ENCODE assay signal across 27 cellular contexts in the genomic region with DNA sequence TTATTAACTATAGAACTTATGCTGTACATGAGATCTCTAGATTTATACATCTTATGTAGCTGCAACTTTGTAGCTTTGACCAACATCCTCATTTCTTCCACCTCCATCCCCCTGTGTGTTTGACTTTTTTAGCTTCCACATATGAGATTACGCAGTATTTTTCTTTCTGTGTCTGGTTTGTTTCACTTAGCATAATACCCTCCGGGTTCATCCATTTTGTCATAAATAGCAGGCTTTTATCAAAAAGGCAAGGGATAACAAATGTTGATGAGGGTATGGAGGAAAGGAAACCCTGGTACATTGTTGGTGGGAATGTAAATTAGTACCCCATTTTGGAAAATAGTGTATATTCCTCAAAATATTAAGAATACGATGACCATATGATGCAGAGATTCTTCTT.
"Had no signal": no experiment of that assay in that cellular context is flagged by ENCODE, and none has a peak within 500 bp of the region (broad histone marks: within the 10 kb centered on the region; RNA-seq: fewer than 3 reads in every experiment).

No MANE protein-coding gene starts in this region.

- H3K36me3 Mint-ChIP-seq: stimulated activated effector memory CD8-positive, alpha-beta T cell treated with anti-CD3 and anti-CD28 coated beads, Interleukin-12 subunit alpha, Interleukin-12 subunit beta, amount 100 ng/mL, for 72 hours; stimulated activated memory B cell treated with anti-CD40 and anti-IgM and Interleukin-4, amounts not matched to agents 10 μg/mL and 1 μg/mL and 100 μg/mL, for 72 hours; stimulated activated naive B cell treated with anti-CD40 and anti-IgM and Interleukin-4, amounts not matched to agents 10 μg/mL and 1 μg/mL and 100 μg/mL, for 72 hours; type B pancreatic cell had no signal

- H3K4me1 Mint-ChIP-seq: stimulated activated effector memory CD8-positive, alpha-beta T cell treated with anti-CD3 and anti-CD28 coated beads, Interleukin-12 subunit alpha, Interleukin-12 subunit beta, amount 100 ng/mL, for 72 hours; stimulated activated memory B cell treated with anti-CD40 and anti-IgM and Interleukin-4, amounts not matched to agents 10 μg/mL and 1 μg/mL and 100 μg/mL, for 72 hours; stimulated activated naive B cell treated with anti-CD40 and anti-IgM and Interleukin-4, amounts not matched to agents 10 μg/mL and 1 μg/mL and 100 μg/mL, for 72 hours; stimulated activated naive CD8-positive, alpha-beta T cell treated with anti-CD3 and anti-CD28 coated beads, Interleukin-15, amount 100 ng/mL, for 72 hours had no signal

- H3K27ac ChIP-seq: stomach, suprapubic skin, testis, thoracic aorta, thyroid gland, tibial artery, tibial nerve, transverse colon, upper lobe of left lung, upper lobe of right lung, vagina had no signal

- H3K27ac Mint-ChIP-seq: stimulated activated effector memory CD8-positive, alpha-beta T cell treated with anti-CD3 and anti-CD28 coated beads, Interleukin-12 subunit alpha, Interleukin-12 subunit beta, amount 100 ng/mL, for 72 hours; stimulated activated memory B cell treated with anti-CD40 and anti-IgM and Interleukin-4, amounts not matched to agents 10 μg/mL and 1 μg/mL and 100 μg/mL, for 72 hours; stimulated activated naive B cell treated with anti-CD40 and anti-IgM and Interleukin-4, amounts not matched to agents 10 μg/mL and 1 μg/mL and 100 μg/mL, for 72 hours; stimulated activated naive CD8-positive, alpha-beta T cell treated with anti-CD3 and anti-CD28 coated beads, Interleukin-15, amount 100 ng/mL, for 72 hours; stimulated activated naive CD8-positive, alpha-beta T cell treated with anti-CD3 and anti-CD28 coated beads, Interleukin-15, Interleukin-2, amounts not matched to agents 100 ng/mL and 50 ng/mL, for 24 hours; type B pancreatic cell had no signal

- H3K9me3 ChIP-seq: suprapubic skin, testis, thoracic aorta, thyroid gland, tibial artery, tibial nerve, transverse colon, upper lobe of right lung, vagina had no signal

- DNase-seq: stimulated activated CD4-positive, alpha-beta T cell treated with anti-CD3 and anti-CD28 coated beads, Interleukin-2, amount 100 ng/mL, for 48 hours; stimulated activated CD4-positive, alpha-beta T cell treated with anti-CD3 and anti-CD28 coated beads, Interleukin-4, amount 100 ng/mL, for 1 hour; stimulated activated CD4-positive, alpha-beta T cell treated with anti-CD3 and anti-CD28 coated beads, Interleukin-4, amount 100 ng/mL, for 24 hours; stimulated activated CD4-positive, alpha-beta T cell treated with anti-CD3 and anti-CD28 coated beads, Interleukin-4, amount 100 ng/mL, for 4 hours; stimulated activated CD8-positive, alpha-beta memory T cell treated with anti-CD3 and anti-CD28 coated beads, Interleukin-4, amount 100 ng/mL, for 48 hours; stimulated activated naive B cell treated with anti-CD40 and anti-IgM and Interleukin-4, amounts not matched to agents 10 μg/mL and 1 μg/mL and 100 μg/mL, for 72 hours; stimulated activated naive CD4-positive, alpha-beta T cell; stimulated activated naive CD4-positive, alpha-beta T cell treated with Interleukin-2 at 50 U/mL for 16 hours; stimulated activated naive CD8-positive, alpha-beta T cell treated with anti-CD3 and anti-CD28 coated beads, Interleukin-15, amount 100 ng/mL, for 72 hours; stimulated activated naive CD8-positive, alpha-beta T cell treated with anti-CD3 and anti-CD28 coated beads, Interleukin-15, Interleukin-2, amounts not matched to agents 100 U/mL and 50 U/mL, for 24 hours; stomach; substantia nigra; testis; thyroid gland; tibial artery; transverse colon; trophoblast cell; upper lobe of left lung; upper lobe of right lung had no signal

- ATAC-seq: stimulated activated effector memory CD8-positive, alpha-beta T cell treated with anti-CD3 and anti-CD28 coated beads, Interleukin-12 subunit alpha, Interleukin-12 subunit beta, amount 100 ng/mL, for 72 hours; stimulated activated memory B cell treated with anti-CD40 and anti-IgM and Interleukin-4, amounts not matched to agents 10 μg/mL and 1 μg/mL and 100 μg/mL, for 72 hours; stimulated activated naive B cell treated with anti-CD40 and anti-IgM and Interleukin-4, amounts not matched to agents 10 μg/mL and 1 μg/mL and 100 μg/mL, for 72 hours; stimulated activated naive CD8-positive, alpha-beta T cell treated with anti-CD3 and anti-CD28 coated beads, Interleukin-15, amount 100 ng/mL, for 72 hours; stimulated activated naive CD8-positive, alpha-beta T cell treated with anti-CD3 and anti-CD28 coated beads, Interleukin-15, Interleukin-2, amounts not matched to agents 100 U/mL and 50 U/mL, for 24 hours; upper lobe of right lung had no signal

- H3K4me3 ChIP-seq: stomach, suprapubic skin, testis, thoracic aorta, thyroid gland, tibial artery, tibial nerve, transverse colon, upper lobe of left lung, upper lobe of right lung, vagina had no signal

- H3K27me3 ChIP-seq: suprapubic skin, testis, thyroid gland, tibial artery, tibial nerve, transverse colon, upper lobe of left lung, upper lobe of right lung, vagina had no signal

- H3K9me3 Mint-ChIP-seq: stimulated activated effector memory CD8-positive, alpha-beta T cell treated with anti-CD3 and anti-CD28 coated beads, Interleukin-12 subunit alpha, Interleukin-12 subunit beta, amount 100 ng/mL, for 72 hours; stimulated activated memory B cell treated with anti-CD40 and anti-IgM and Interleukin-4, amounts not matched to agents 10 μg/mL and 1 μg/mL and 100 μg/mL, for 72 hours; stimulated activated naive B cell treated with anti-CD40 and anti-IgM and Interleukin-4, amounts not matched to agents 10 μg/mL and 1 μg/mL and 100 μg/mL, for 72 hours; stimulated activated naive CD8-positive, alpha-beta T cell treated with anti-CD3 and anti-CD28 coated beads, Interleukin-15, amount 100 ng/mL, for 72 hours; stimulated activated naive CD8-positive, alpha-beta T cell treated with anti-CD3 and anti-CD28 coated beads, Interleukin-15, Interleukin-2, amounts not matched to agents 100 ng/mL and 50 ng/mL, for 24 hours had no signal

- H3K4me1 ChIP-seq: stomach, suprapubic skin, testis, thyroid gland, tibial artery, tibial nerve, transverse colon, upper lobe of left lung, upper lobe of right lung, vagina had no signal

- H3K4me3 Mint-ChIP-seq: stimulated activated effector memory CD8-positive, alpha-beta T cell treated with anti-CD3 and anti-CD28 coated beads, Interleukin-12 subunit alpha, Interleukin-12 subunit beta, amount 100 ng/mL, for 72 hours; stimulated activated memory B cell treated with anti-CD40 and anti-IgM and Interleukin-4, amounts not matched to agents 10 μg/mL and 1 μg/mL and 100 μg/mL, for 72 hours; stimulated activated naive B cell treated with anti-CD40 and anti-IgM and Interleukin-4, amounts not matched to agents 10 μg/mL and 1 μg/mL and 100 μg/mL, for 72 hours; stimulated activated naive CD8-positive, alpha-beta T cell treated with anti-CD3 and anti-CD28 coated beads, Interleukin-15, amount 100 ng/mL, for 72 hours; stimulated activated naive CD8-positive, alpha-beta T cell treated with anti-CD3 and anti-CD28 coated beads, Interleukin-15, Interleukin-2, amounts not matched to agents 100 ng/mL and 50 ng/mL, for 24 hours; type B pancreatic cell had no signal

- H3K27me3 Mint-ChIP-seq: stimulated activated naive CD8-positive, alpha-beta T cell treated with anti-CD3 and anti-CD28 coated beads, Interleukin-15, amount 100 ng/mL, for 72 hours; type B pancreatic cell had no signal

- H3K36me3 ChIP-seq: stomach, suprapubic skin, thoracic aorta, thyroid gland, tibial artery, tibial nerve, transverse colon, upper lobe of right lung, vagina had no signal
